9 cellular contexts compared by ENCODE assay signal in genomic region chr17:50096092-50096491, GRCh38. TPM values are rescaled to one million over a fixed set of nuclear protein-coding genes. Genes with fewer than 3 reads are reported as not detected.
DNase-seq lines count a peak whose midpoint lies in the region; ATAC-seq, FAIRE-seq and TF ChIP-seq lines count a peak whose summit lies in the region.
"Had no signal": no experiment of that assay in that cellular context is flagged by ENCODE, and none has a peak within 500 bp of the region (broad histone marks: within the 10 kb centered on the region; RNA-seq: fewer than 3 reads in every experiment).

No MANE protein-coding gene starts in this region.

- peak overlapping the region; percentile 91 for H3K27ac ChIP-seq in cingulate gyrus (ENCODE audit: low read depth, low read length)
- peak overlapping the region; percentile 87 for H3K27ac ChIP-seq in upper lobe of right lung

- no peak for FAIRE-seq in H54 (lab: Jason Lieb, UNC)

- H3K9me3 Mint-ChIP-seq in activated T-cell treated with anti-CD3 and anti-CD28 coated beads, Interleukin-2, amount 50 U/mL, for 4 hours = no peaks in the 10 kb centered on the region
- no peaks in the 10 kb centered on the region for H3K9me3 Mint-ChIP-seq in mesothelial cell of epicardium

- TF ChIP-seq CTCF in mesothelial cell of epicardium (IDR thresholded peaks at IDR 0.05; ENCODE audit: unreplicated experiment) (no peak), upper lobe of right lung (IDR thresholded peaks at IDR 0.05) (no peak)

- no peak for TF ChIP-seq POLR2A in H54 (IDR thresholded peaks at IDR 0.05; ENCODE audit: low read depth, low read length)

- intact Hi-C loops in upper lobe of right lung (cut with DNase I) = no loop called here

- H3K36me3 ChIP-seq in upper lobe of right lung = peaks cover 27% of the 10 kb centered on the region

- ATAC-seq in activated T-cell treated with anti-CD3 and anti-CD28 coated beads, Interleukin-2, amount 50 U/mL, for 4 hours = no peak
- ATAC-seq in upper lobe of right lung (no peak), GM19455 (IDR thresholded peaks at IDR 0.05; ENCODE audit: unreplicated experiment) (no peak), HG02588 (IDR thresholded peaks at IDR 0.05; ENCODE audit: unreplicated experiment) (no peak)

- DNase-seq in activated T-cell treated with anti-CD3 and anti-CD28 coated beads, Interleukin-2, amount 50 U/mL, for 4 hours = no peak
- DNase-seq in activated T-cell treated with anti-CD3 and anti-CD28 coated beads, Interleukin-2, amount 50 U/mL, for 48 hours = no peak
- DNase-seq in mesothelial cell of epicardium (ENCODE audit: low spot score in 2 of 2, unreplicated experiment in 2 of 2) (no peak), upper lobe of right lung (no peak), H54 (ENCODE audit: insufficient read length, low spot score) (no peak)

- peak overlapping the region; percentile 91 for H3K27ac Mint-ChIP-seq in mesothelial cell of epicardium

- H3K9me3 ChIP-seq in upper lobe of right lung = no peaks in the 10 kb centered on the region

- H3K36me3 Mint-ChIP-seq in activated T-cell treated with anti-CD3 and anti-CD28 coated beads, Interleukin-2, amount 50 U/mL, for 4 hours (ENCODE audit: insufficient read depth) = peaks cover 3% of the 10 kb centered on the region
- peaks cover 7% of the 10 kb centered on the region for H3K36me3 Mint-ChIP-seq in mesothelial cell of epicardium

- H3K27me3 ChIP-seq in upper lobe of right lung = no peaks in the 10 kb centered on the region

- H3K4me1 Mint-ChIP-seq in activated T-cell treated with anti-CD3 and anti-CD28 coated beads, Interleukin-2, amount 50 U/mL, for 4 hours (ENCODE audit: low read depth) = peaks cover 29% of the 10 kb centered on the region
- H3K4me1 Mint-ChIP-seq in mesothelial cell of epicardium = peaks cover 22% of the 10 kb centered on the region

- H3K4me3 ChIP-seq in upper lobe of right lung = peak overlapping the region; percentile 95

- H3K4me3 Mint-ChIP-seq in activated T-cell treated with anti-CD3 and anti-CD28 coated beads, Interleukin-2, amount 50 U/mL, for 4 hours = peak overlapping the region; percentile 93
- peak overlapping the region; percentile 96 for H3K4me3 Mint-ChIP-seq in mesothelial cell of epicardium

- peaks cover 13% of the 10 kb centered on the region for H3K4me1 ChIP-seq in upper lobe of right lung

- H3K27me3 Mint-ChIP-seq in activated T-cell treated with anti-CD3 and anti-CD28 coated beads, Interleukin-2, amount 50 U/mL, for 4 hours (ENCODE audit: low read depth) = no peaks in the 10 kb centered on the region
- no peaks in the 10 kb centered on the region for H3K27me3 Mint-ChIP-seq in mesothelial cell of epicardium (ENCODE audit: low read depth)

RNA-seq across cellular contexts. Expression of gene PDK2, which starts 0.9 kb away (rescaled TPM):
- 10 to 100 TPM in 1 of 3 donors, 1 to 10 TPM in 2; 8.8 to 11.7 (median 9.2) TPM for total RNA-seq in activated T-cell treated with anti-CD3 and anti-CD28 coated beads, Interleukin-2, amount 50 U/mL, for 4 hours
- 44.6 to 46.0 TPM (median 45.4 TPM) in 3 replicates for total RNA-seq in mesothelial cell of epicardium
- 30.2 TPM for total RNA-seq in upper lobe of right lung

RNA-seq across cellular contexts. Expression of gene SAMD14, which starts 33.9 kb away (rescaled TPM):
- under 1 TPM; 0.47 to 0.78 (median 0.52) TPM for total RNA-seq in activated T-cell treated with anti-CD3 and anti-CD28 coated beads, Interleukin-2, amount 50 U/mL, for 4 hours
- total RNA-seq in mesothelial cell of epicardium = 17.3 to 20.0 TPM (median 19.4 TPM) in 3 replicates
- total RNA-seq in upper lobe of right lung = 21.5 TPM
- total RNA-seq: HT1080 had no signal

RNA-seq across cellular contexts. Expression of gene ITGA3, which starts 40.2 kb away (rescaled TPM):
- total RNA-seq in activated T-cell treated with anti-CD3 and anti-CD28 coated beads, Interleukin-2, amount 50 U/mL, for 4 hours = 10 to 100 TPM in 1 of 3 donors, 1 to 10 TPM in 2; 9.2 to 10.2 (median 9.4) TPM
- 133 to 149 TPM (median 143 TPM) in 3 replicates for total RNA-seq in mesothelial cell of epicardium
- 212 TPM for total RNA-seq in upper lobe of right lung

RNA-seq across cellular contexts. Expression of gene PPP1R9B, which starts 54.4 kb away (rescaled TPM):
- 10 to 100 TPM; 70.2 to 82.2 (median 76.6) TPM for total RNA-seq in activated T-cell treated with anti-CD3 and anti-CD28 coated beads, Interleukin-2, amount 50 U/mL, for 4 hours
- total RNA-seq in mesothelial cell of epicardium = 56.4 to 58.6 TPM (median 56.6 TPM) in 3 replicates
- total RNA-seq in upper lobe of right lung = 103 TPM

Comparison
In these comparisons a context has a peak if more than half of its experiments do, and no peak if none do; other contexts are left out.
1. RNA of gene SAMD14, which starts 33.9 kb away (total RNA-seq): 21.5 TPM in upper lobe of right lung (single experiment) and 17.3 to 20.0 TPM in mesothelial cell of epicardium; 0.47 to 0.78 TPM in activated T-cell treated with anti-CD3 and anti-CD28 coated beads, Interleukin-2, amount 50 U/mL, for 4 hours; every median in the first group is over 10 times any median in the second.
2. RNA of gene ITGA3, which starts 40.2 kb away (total RNA-seq): 212 TPM in upper lobe of right lung (single experiment) and 133 to 149 TPM in mesothelial cell of epicardium; 9.2 to 10.2 TPM in activated T-cell treated with anti-CD3 and anti-CD28 coated beads, Interleukin-2, amount 50 U/mL, for 4 hours; every median in the first group is over 10 times any median in the second.